24 cellular contexts compared by ENCODE assay signal in the genomic region with DNA sequence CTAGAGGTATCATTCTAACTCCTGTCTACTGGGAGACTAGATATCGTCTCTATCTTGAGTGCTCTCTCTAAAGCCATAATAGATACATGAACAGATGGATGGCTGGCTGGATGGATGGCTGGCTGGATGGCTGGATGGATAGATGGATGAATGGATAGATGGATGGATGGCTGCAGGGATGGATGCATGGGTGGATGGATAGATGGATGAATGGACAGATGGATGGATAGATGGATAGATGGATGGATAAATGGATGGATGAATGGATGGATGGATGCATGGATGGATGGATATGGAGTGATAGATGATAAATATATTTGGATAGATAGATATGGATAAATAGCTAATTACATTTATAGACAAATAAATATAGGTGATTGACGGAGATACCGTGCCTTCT.
"Had no signal": no experiment of that assay in that cellular context is flagged by ENCODE, and none has a peak within 500 bp of the region (broad histone marks: within the 10 kb centered on the region; RNA-seq: fewer than 3 reads in every experiment).

No MANE protein-coding gene starts in this region.

- ATAC-seq: effector memory CD8-positive, alpha-beta T cell; esophagus mucosa; gastrocnemius medialis; left cardiac atrium; left lung; lower lobe of right lung; mucosa of descending colon had no signal

- H3K36me3 Mint-ChIP-seq: mesothelial cell of epicardium; naive thymus-derived CD8-positive, alpha-beta T cell had no signal

- DNase-seq: dermis blood vessel endothelial cell; dorsolateral prefrontal cortex; effector CD4-positive, alpha-beta T cell; effector memory CD8-positive, alpha-beta T cell; endodermal cell; erythroblast; esophagus squamous epithelium; foreskin melanocyte; gastrocnemius medialis; glutamatergic neuron; head of caudate nucleus; heart right ventricle; hippocampal formation; left cardiac atrium; left lung; left ventricle myocardium superior; lower lobe of right lung; mesenchymal stem cell; mucosa of descending colon; naive B cell; naive thymus-derived CD8-positive, alpha-beta T cell had no signal

- H3K4me3 Mint-ChIP-seq: effector memory CD8-positive, alpha-beta T cell; endodermal cell; mesothelial cell of epicardium; naive B cell; naive thymus-derived CD8-positive, alpha-beta T cell had no signal

- H3K4me1 ChIP-seq: gastrocnemius medialis had no signal

- H3K27ac Mint-ChIP-seq: effector memory CD8-positive, alpha-beta T cell; endodermal cell; mesothelial cell of epicardium; naive B cell; naive thymus-derived CD8-positive, alpha-beta T cell had no signal

- H3K9me3 ChIP-seq: esophagus squamous epithelium, gastrocnemius medialis, left lung, lower lobe of right lung, mucosa of descending colon had no signal

- H3K4me3 ChIP-seq: coronary artery, dorsolateral prefrontal cortex, esophagus squamous epithelium, gastrocnemius medialis, heart right ventricle, left lung, lower lobe of right lung, mucosa of descending colon had no signal

- H3K36me3 ChIP-seq: esophagus squamous epithelium, gastrocnemius medialis, heart right ventricle, left lung, lower lobe of right lung had no signal

- H3K27ac ChIP-seq: coronary artery, dorsolateral prefrontal cortex, esophagus squamous epithelium, gastrocnemius medialis, left lung, lower lobe of right lung had no signal

- H3K9me3 Mint-ChIP-seq: effector memory CD8-positive, alpha-beta T cell had no signal

- H3K27me3 ChIP-seq: esophagus squamous epithelium, gastrocnemius medialis, heart right ventricle, left lung had no signal

- H3K27me3 Mint-ChIP-seq: effector memory CD8-positive, alpha-beta T cell; naive B cell; naive thymus-derived CD8-positive, alpha-beta T cell had no signal
